1 cellular context compared by ENCODE assay signal in genomic region chr11:45391168-45391850, GRCh38.
TF ChIP-seq lines count a peak whose summit lies in the region.

No MANE protein-coding gene starts in this region.

TF ChIP-seq in HepG2, 621 proteins besides CTCF, POLR2A, EP300 and RAD21 (continued from another document and continues in another):
- peak; percentile 34; the same call in 1 of the 2 replicates for TF ChIP-seq ZNF770 (CRISPR knock-in tag; IDR thresholded peaks at IDR 0.05)
- no peak for TF ChIP-seq REL (CRISPR knock-in tag; conservative IDR thresholded peaks at IDR 0.05)
- TF ChIP-seq ZUFSP (CRISPR knock-in tag; IDR thresholded peaks at IDR 0.05; ENCODE audit: borderline replicate concordance): no peak
- TF ChIP-seq POGZ (CRISPR knock-in tag; IDR thresholded peaks at IDR 0.05): no peak
- TF ChIP-seq CEBPB (IDR thresholded peaks at IDR 0.05; ENCODE audit: borderline replicate concordance, low read depth, low read length): no peak
- peak; percentile 97 for TF ChIP-seq NR2F2 (IDR thresholded peaks at IDR 0.05; ENCODE audit: borderline replicate concordance, low read depth)
- TF ChIP-seq ZNF329 (CRISPR knock-in tag; IDR thresholded peaks at IDR 0.05; ENCODE audit: low read depth): no peak
- TF ChIP-seq SMAD3 (CRISPR knock-in tag; IDR thresholded peaks at IDR 0.05): 0 out of 2 replicates have a peak, but pooled peaks have one; percentile 38
- TF ChIP-seq ZFP91 (CRISPR knock-in tag; IDR thresholded peaks at IDR 0.05; ENCODE audit: borderline replicate concordance): peak; percentile 32; the same call in 1 of the 2 replicates
- peak; percentile 83 for TF ChIP-seq GATAD2A (CRISPR knock-in tag; IDR thresholded peaks at IDR 0.05)
- peak; percentile 38; the same call in 1 of the 2 replicates for TF ChIP-seq MYPOP (CRISPR knock-in tag; IDR thresholded peaks at IDR 0.05)
- TF ChIP-seq TFE3 (CRISPR knock-in tag; IDR thresholded peaks at IDR 0.05): peak; percentile 63
- peak; percentile 68; the same call in 1 of the 2 replicates for TF ChIP-seq ZNF710 (CRISPR knock-in tag; IDR thresholded peaks at IDR 0.05; ENCODE audit: borderline replicate concordance)
- TF ChIP-seq SKIL (CRISPR knock-in tag; IDR thresholded peaks at IDR 0.05; ENCODE audit: borderline replicate concordance): peak; percentile 90
- TF ChIP-seq IRF2 (CRISPR knock-in tag; IDR thresholded peaks at IDR 0.05): peak; percentile 74; the same call in 1 of the 2 replicates
- TF ChIP-seq ZNF12 (CRISPR knock-in tag; IDR thresholded peaks at IDR 0.05): no peak; the same call in 1 of the 2 replicates
- TF ChIP-seq PITX1 (CRISPR knock-in tag; IDR thresholded peaks at IDR 0.05): peak; percentile 90
- TF ChIP-seq NAIF1 (CRISPR knock-in tag; IDR thresholded peaks at IDR 0.05; ENCODE audit: borderline replicate concordance): no peak
- TF ChIP-seq ZNF781 (CRISPR knock-in tag; IDR thresholded peaks at IDR 0.05; ENCODE audit: borderline replicate concordance, not compliant biosample characterization): no peak
- TF ChIP-seq FOSL2 (CRISPR knock-in tag; IDR thresholded peaks at IDR 0.05): peak; percentile 51
- no peak for TF ChIP-seq ARNT2 (CRISPR knock-in tag; IDR thresholded peaks at IDR 0.05; ENCODE audit: low read depth)
- peak; percentile 92 for TF ChIP-seq PHF21A (CRISPR knock-in tag; IDR thresholded peaks at IDR 0.05)
- no peak for TF ChIP-seq PREB (CRISPR knock-in tag; IDR thresholded peaks at IDR 0.05)
- 0 out of 2 replicates have a peak, but pooled peaks have one; percentile 49 for TF ChIP-seq IKZF5 (CRISPR knock-in tag; IDR thresholded peaks at IDR 0.05)
- peak; percentile 35; the same call in 1 of the 2 replicates for TF ChIP-seq NFIC (IDR thresholded peaks at IDR 0.05; ENCODE audit: low read length)
- 0 out of 2 replicates have a peak, but pooled peaks have one; percentile 29 for TF ChIP-seq SP5 (CRISPR knock-in tag; IDR thresholded peaks at IDR 0.05; ENCODE audit: borderline replicate concordance, low read depth)
- no peak for TF ChIP-seq FOXM1 (CRISPR knock-in tag; IDR thresholded peaks at IDR 0.05)
- TF ChIP-seq FOXO1 (CRISPR knock-in tag; IDR thresholded peaks at IDR 0.05): peak; percentile 94
- peak; percentile 90 for TF ChIP-seq FOXP4 (CRISPR knock-in tag; IDR thresholded peaks at IDR 0.05)
- no peak for TF ChIP-seq SOX6 (IDR thresholded peaks at IDR 0.05)
- TF ChIP-seq SOX6 (CRISPR knock-in tag; IDR thresholded peaks at IDR 0.05): peak; percentile 85
- no peak for TF ChIP-seq AGO1 (IDR thresholded peaks at IDR 0.05; ENCODE audit: low read depth, low read length, poor library complexity, severe bottlenecking)
- TF ChIP-seq ZNF691 (CRISPR knock-in tag; IDR thresholded peaks at IDR 0.05; ENCODE audit: borderline replicate concordance, low read depth): peak; percentile 71; the same call in 1 of the 2 replicates
- TF ChIP-seq SATB2 (CRISPR knock-in tag; IDR thresholded peaks at IDR 0.05): no peak
- no peak for TF ChIP-seq ZNF777 (CRISPR knock-in tag; IDR thresholded peaks at IDR 0.05)
- no peak for TF ChIP-seq TGIF2 (CRISPR knock-in tag; IDR thresholded peaks at IDR 0.05)
- TF ChIP-seq ZNF143 (CRISPR knock-in tag; IDR thresholded peaks at IDR 0.05): no peak
- TF ChIP-seq ATF1 (CRISPR knock-in tag; IDR thresholded peaks at IDR 0.05): no peak
- TF ChIP-seq ESRRA (CRISPR knock-in tag; IDR thresholded peaks at IDR 0.05; ENCODE audit: low read depth): peak; percentile 78; the same call in 1 of the 2 replicates
- peak; percentile 90 for TF ChIP-seq ZBTB26 (CRISPR knock-in tag; IDR thresholded peaks at IDR 0.05; ENCODE audit: borderline replicate concordance)
- TF ChIP-seq ZNF205 (CRISPR knock-in tag; IDR thresholded peaks at IDR 0.05): no peak
